8 cellular contexts compared by ENCODE assay signal in genomic region chr15:63832620-63833245, GRCh38. TPM values are rescaled to one million over a fixed set of nuclear protein-coding genes. Genes with fewer than 3 reads are reported as not detected.
DNase-seq lines count a peak whose midpoint lies in the region; ATAC-seq, FAIRE-seq and TF ChIP-seq lines count a peak whose summit lies in the region.

No MANE protein-coding gene starts in this region.

- H3K79me2 ChIP-seq in keratinocyte (ENCODE audit: control insufficient read depth, insufficient read depth, low read length), result peaks cover 45% of the 10 kb centered on the region

- no peaks in the 10 kb centered on the region for H4K20me1 ChIP-seq in keratinocyte (ENCODE audit: control insufficient read depth, extremely low read depth, insufficient read depth, low read length)

- 3% methylated on average over 8 of the region's 9 CpGs for WGBS in HUES64

- H3K27me3 ChIP-seq in HUES64 (ENCODE audit: insufficient read depth, low read length) (peaks cover 6% of the 10 kb centered on the region; the same call in 1 of the 2 replicates), keratinocyte (ENCODE audit: control insufficient read depth, extremely low read depth, insufficient read depth, low read length) (no peaks in the 10 kb centered on the region)

- DNase-seq in NCI-H748 (lab: John Stamatoyannopoulos, UW; ENCODE audit: unreplicated experiment), result peak; percentile 21
- no peak for DNase-seq in NCI-H748 treated with DMSO at 0.1 percent for 48 hours (lab: John Stamatoyannopoulos, UW)
- DNase-seq in keratinocyte (ENCODE audit: low read depth, low spot score), result no peak

- dilution Hi-C loops in keratinocyte (cut with MboI; ENCODE audit: extremely low pct_ligation_motif_present, low sequenced_read_pairs), result no loop called here

- TF ChIP-seq CTCF in keratinocyte (optimal IDR thresholded peaks at IDR 0.05 in 1 of 3, IDR thresholded peaks at IDR 0.05 in 1 of 3, conservative IDR thresholded peaks at IDR 0.05 in 1 of 3; ENCODE audit: extremely low read depth in 1 of 3, insufficient read depth in 2 of 3, low read length in 3 of 3), result no peak

- peak overlapping the region; percentile 99 for H3K4me2 ChIP-seq in keratinocyte (ENCODE audit: control insufficient read depth, extremely low read depth, insufficient read depth, low read depth, low read length)

- H3K9me3 ChIP-seq in HUES64 (ENCODE audit: insufficient read depth, low read depth, low read length) (no peaks in the 10 kb centered on the region), keratinocyte (ENCODE audit: control insufficient read depth, low read depth, low read length) (no peaks in the 10 kb centered on the region)

- H3K27ac ChIP-seq in HUES64 (ENCODE audit: low read depth, low read length), result no peak overlapping the region
- peak overlapping the region; percentile 55 for H3K27ac ChIP-seq in angular gyrus (ENCODE audit: low read depth, low read length)
- H3K27ac ChIP-seq in keratinocyte (ENCODE audit: control insufficient read depth, insufficient read depth, low read length), result peak overlapping the region; percentile 91
- peak overlapping the region; percentile 91 for H3K27ac ChIP-seq in temporal lobe (ENCODE audit: low read depth, low read length)

- FAIRE-seq in keratinocyte (lab: Jason Lieb, UNC), result no peak

- H3K9ac ChIP-seq in HUES64 (ENCODE audit: low read depth, low read length) (peak overlapping the region; percentile 98), keratinocyte (ENCODE audit: control insufficient read depth, extremely low read depth, insufficient read depth, low read length) (peak overlapping the region; percentile 97)

- H3K36me3 ChIP-seq in HUES64 (ENCODE audit: insufficient read depth, low read length) (no peaks in the 10 kb centered on the region), keratinocyte (ENCODE audit: control insufficient read depth in 2 of 2, extremely low read depth in 1 of 2, insufficient read depth in 2 of 2, low read length in 2 of 2) (no peaks in the 10 kb centered on the region)

- ATAC-seq in GM21619 (IDR thresholded peaks at IDR 0.05; ENCODE audit: unreplicated experiment), result no peak
- ATAC-seq in GM21423 (IDR thresholded peaks at IDR 0.05; ENCODE audit: unreplicated experiment), result no peak

- peaks cover 6% of the 10 kb centered on the region for H3K4me1 ChIP-seq in HUES64 (ENCODE audit: insufficient read depth, low read length)
- H3K4me1 ChIP-seq in keratinocyte (ENCODE audit: control insufficient read depth, extremely low read depth, insufficient read depth, low read length), result peaks cover 13% of the 10 kb centered on the region

- H3K4me3 ChIP-seq in HUES64 (ENCODE audit: low read length) (peak overlapping the region; percentile 85), keratinocyte (ENCODE audit: control insufficient read depth in 2 of 3, extremely low read depth in 1 of 3, insufficient read depth in 2 of 3, low read depth in 1 of 3, low read length in 3 of 3) (peak overlapping the region; percentile 83 to 95 (median 90))

- peak overlapping the region; percentile 80 for H2AFZ ChIP-seq in keratinocyte (ENCODE audit: control insufficient read depth, low read length)

- H3K9me1 ChIP-seq in keratinocyte (ENCODE audit: control insufficient read depth, extremely low read depth, insufficient read depth, low read length), result no peaks in the 10 kb centered on the region

RNA-seq across cellular contexts. Expression of gene HERC1, which starts 1.0 kb away (rescaled TPM):
- 17.8 TPM for polyA plus RNA-seq in HUES64 (2013, experiment 1 of 2)
- 16.2 TPM for polyA plus RNA-seq in HUES64 (2013, experiment 2 of 2)
- 12.9 to 17.5 TPM (median 16.5 TPM) in 3 replicates for polyA plus RNA-seq in keratinocyte
- 16.6 TPM for polyA plus RNA-seq in keratinocyte (2011; ENCODE audit: low read depth)
- polyA plus RNA-seq in keratinocyte (2011; cell fraction: cytosol; rRNA removed), result 10.2 and 12.4 TPM in 2 replicates
- polyA plus RNA-seq in keratinocyte (2011; cell fraction: nucleus; rRNA removed), result 68.5 and 80.7 TPM in 2 replicates
- polyA plus RNA-seq in keratinocyte (2012; ENCODE audit: low replicate concordance), result 15.2 and 17.9 TPM in 2 replicates
- polyA minus RNA-seq in keratinocyte, result 57.3 to 86.6 TPM (median 63.4 TPM) in 3 replicates
- 22.8 TPM for polyA minus RNA-seq in keratinocyte (2011; cell fraction: cytosol; rRNA and poly(A)+ RNA removed)
- polyA minus RNA-seq in keratinocyte (2011; cell fraction: nucleus; rRNA and poly(A)+ RNA removed), result 110 and 179 TPM in 2 replicates
- total RNA-seq in temporal lobe, result 209 TPM
